ENCODE assay signal across 3 cellular contexts in the genomic region with DNA sequence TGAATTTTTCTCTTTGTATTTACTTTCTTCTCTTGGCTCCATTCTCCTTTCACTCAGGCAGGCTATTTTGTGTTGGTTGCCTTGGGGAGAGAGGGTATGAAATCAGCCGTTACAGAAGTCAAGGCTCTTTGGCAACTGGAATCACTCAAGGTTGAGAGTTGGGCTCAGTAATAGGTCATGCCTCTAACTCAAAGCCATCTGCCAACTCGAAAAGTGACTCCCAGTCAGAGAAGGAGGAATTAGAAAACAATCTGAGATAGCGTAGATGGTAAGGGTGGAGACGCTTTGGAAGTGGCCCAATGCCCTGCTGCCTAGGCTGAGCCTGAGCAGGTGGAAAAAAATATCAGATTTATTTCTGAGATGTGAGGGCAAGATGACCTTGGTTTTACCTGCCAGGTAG.
"Had no signal": no experiment of that assay in that cellular context is flagged by ENCODE, and none has a peak within 500 bp of the region (broad histone marks: within the 10 kb centered on the region; RNA-seq: fewer than 3 reads in every experiment).

No MANE protein-coding gene starts in this region.

- DNase-seq: GDM1, GF-D8 had no signal

- ATAC-seq: GM12878 had no signal

- H3K4me3 ChIP-seq: GM12878 had no signal
